ENCODE assay signal across 25 cellular contexts in the genomic region with DNA sequence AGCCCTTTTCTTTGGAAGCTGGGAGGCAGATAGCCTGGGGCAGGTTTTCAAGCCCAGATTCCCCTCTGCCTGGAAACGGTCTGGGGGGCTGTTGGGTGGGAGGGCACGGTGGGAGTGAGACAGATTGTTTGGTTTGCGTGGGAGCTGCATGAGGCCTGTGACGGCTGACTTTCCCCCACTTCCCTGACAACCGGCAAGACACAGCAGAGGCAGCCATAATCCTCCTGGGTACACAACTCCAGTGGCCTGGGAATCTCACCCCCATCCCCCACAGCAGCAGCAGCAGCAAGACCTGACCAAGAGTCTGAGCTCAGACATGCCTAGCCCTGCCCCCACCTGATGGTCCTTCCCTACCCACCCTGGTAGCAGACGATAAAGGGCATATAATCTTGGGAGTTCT. TPM values are rescaled to one million over a fixed set of nuclear protein-coding genes. Genes with fewer than 3 reads are reported as not detected.
A peak's percentile ranks its signal among the peaks of the same experiment; 100 is the strongest.
DNase-seq lines count a peak whose midpoint lies in the region; ATAC-seq, FAIRE-seq and TF ChIP-seq lines count a peak whose summit lies in the region.
"Had no signal": no experiment of that assay in that cellular context is flagged by ENCODE, and none has a peak within 500 bp of the region (broad histone marks: within the 10 kb centered on the region; RNA-seq: fewer than 3 reads in every experiment).

No MANE protein-coding gene starts in this region.

- H3K36me3 Mint-ChIP-seq in neural progenitor cell, result no peaks in the 10 kb centered on the region
- H3K36me3 Mint-ChIP-seq: CD4-positive, alpha-beta memory T cell had no signal

- TF ChIP-seq RAD21 in SK-N-SH (IDR thresholded peaks at IDR 0.05; ENCODE audit: low read length), result no peak

- DNase-seq in Right ventricle myocardium superior (no peak), left ventricle myocardium inferior (no peak), left kidney (ENCODE audit: low read depth, low spot score) (peak; percentile 44), neural progenitor cell (ENCODE audit: low spot score) (no peak), urothelium cell line (ENCODE audit: low spot score) (no peak), cerebellar nuclear complex (lab: John Stamatoyannopoulos, UW) (no peak), CD1c-positive myeloid dendritic cell (ENCODE audit: extremely low spot score) (no peak), SK-N-SH (no peak)
- DNase-seq: AML-193; CD4-positive, alpha-beta memory T cell; DMS153; DMS79 treated with DMSO at 0.1 percent for 48 hours; GM23248; HFFc6; IMR-90 had no signal

- no peak for TF ChIP-seq EP300 in SK-N-SH (IDR thresholded peaks at IDR 0.05; ENCODE audit: borderline replicate concordance in 1 of 2, low read depth in 1 of 2, low read length in 1 of 2)

- FAIRE-seq in urothelium cell line (lab: Jason Lieb, UNC), result peak; percentile 68
- FAIRE-seq: A549, GM12891, H54 had no signal

- H3K4me3 Mint-ChIP-seq in neural progenitor cell, result no peak overlapping the region
- H3K4me3 Mint-ChIP-seq: CD4-positive, alpha-beta memory T cell; HFFc6 had no signal

- H3F3A ChIP-seq in neural progenitor cell (ENCODE audit: low read depth) (no peaks in the 10 kb centered on the region), SK-N-SH (replicated peaks; ENCODE audit: insufficient read depth) (no peaks in the 10 kb centered on the region)

- peak overlapping the region; percentile 86 for H2AFZ ChIP-seq in neural progenitor cell (replicated peaks)
- no peak overlapping the region for H2AFZ ChIP-seq in SK-N-SH (ENCODE audit: low read depth)
- H2AFZ ChIP-seq: GM23248 had no signal

- H3K27ac ChIP-seq in left ventricle myocardium inferior (replicated peaks), result no peak overlapping the region
- H3K27ac ChIP-seq in neural progenitor cell, result no peak overlapping the region
- no peak overlapping the region for H3K27ac ChIP-seq in SK-N-SH (ENCODE audit: low read depth in 2 of 2, low read length in 1 of 2)
- H3K27ac ChIP-seq: 22Rv1, A549, C4-2B, GM23248, HL-60 had no signal

- TF ChIP-seq CTCF in left ventricle myocardium inferior (IDR thresholded peaks at IDR 0.05; ENCODE audit: borderline replicate concordance), result no peak
- TF ChIP-seq CTCF in neural progenitor cell (IDR thresholded peaks at IDR 0.05), result no peak
- no peak for TF ChIP-seq CTCF in SK-N-SH (IDR thresholded peaks at IDR 0.05)

- H3K79me2 ChIP-seq in neural progenitor cell (ENCODE audit: low read depth) (no peaks in the 10 kb centered on the region), SK-N-SH (ENCODE audit: insufficient read depth) (no peaks in the 10 kb centered on the region)

- H3K4me2 ChIP-seq in neural progenitor cell, result no peak overlapping the region
- H3K4me2 ChIP-seq in SK-N-SH, result no peak overlapping the region
- H3K4me2 ChIP-seq: A549 had no signal

- H3K4me3 ChIP-seq in left ventricle myocardium inferior (no peak overlapping the region), neural progenitor cell (no peak overlapping the region), SK-N-SH (ENCODE audit: low read depth in 2 of 2, low read length in 1 of 2) (no peak overlapping the region)
- H3K4me3 ChIP-seq: A549, GM23248 had no signal

- no peak overlapping the region for H3K9ac ChIP-seq in neural progenitor cell
- no peak overlapping the region for H3K9ac ChIP-seq in SK-N-SH
- H3K9ac ChIP-seq: GM23248 had no signal

- H4K20me1 ChIP-seq in neural progenitor cell (ENCODE audit: low read depth), result no peaks in the 10 kb centered on the region
- no peaks in the 10 kb centered on the region for H4K20me1 ChIP-seq in SK-N-SH (ENCODE audit: insufficient read depth)

- WGBS in SK-N-SH (ENCODE audit: low lambda C conversion rate), result 33% methylated on average over 1 of the region's 6 CpGs

- H3K27me3 Mint-ChIP-seq in neural progenitor cell (ENCODE audit: insufficient read depth, low read depth), result peaks cover 3% of the 10 kb centered on the region

- no peaks in the 10 kb centered on the region for H3K9me2 ChIP-seq in SK-N-SH

- POLR2A ChIA-PET in SK-N-SH (lab: Yijun Ruan, JAX), result no interaction called here

- H3K9me3 ChIP-seq in left ventricle myocardium inferior (replicated peaks), result peaks cover 13% of the 10 kb centered on the region
- H3K9me3 ChIP-seq in neural progenitor cell (ENCODE audit: low read depth), result peaks cover 4% of the 10 kb centered on the region
- H3K9me3 ChIP-seq in SK-N-SH, result no peaks in the 10 kb centered on the region
- H3K9me3 ChIP-seq: A549 had no signal

- H3K27me3 ChIP-seq in left ventricle myocardium inferior (ENCODE audit: low read depth) (no peaks in the 10 kb centered on the region), neural progenitor cell (no peaks in the 10 kb centered on the region), SK-N-SH (ENCODE audit: insufficient read depth) (no peaks in the 10 kb centered on the region)

- CTCF ChIA-PET in SK-N-SH (lab: Yijun Ruan, JAX), result interaction anchor here (0.8 to 1.1 kb wide), 3 partner anchors 10 to 26 kb away, joined by 3 read pairs; no protein-coding TSS in a partner anchor

- peaks cover 6% of the 10 kb centered on the region for H3K9me3 Mint-ChIP-seq in neural progenitor cell
- H3K9me3 Mint-ChIP-seq: CD4-positive, alpha-beta memory T cell; HFFc6 had no signal

- no peaks in the 10 kb centered on the region for H3K36me3 ChIP-seq in left ventricle myocardium inferior
- no peaks in the 10 kb centered on the region for H3K36me3 ChIP-seq in neural progenitor cell
- H3K36me3 ChIP-seq in SK-N-SH (replicated peaks in 1 of 2; ENCODE audit: control insufficient read depth in 1 of 2, insufficient read depth in 2 of 2, low read length in 1 of 2), result no peaks in the 10 kb centered on the region

- intact Hi-C loops in Right ventricle myocardium superior (cut with DNase I), result no loop called here
- intact Hi-C loops in left ventricle myocardium inferior (cut with micrococcal nuclease), result no loop called here

- H3K27ac Mint-ChIP-seq in neural progenitor cell, result peak overlapping the region; percentile 27
- H3K27ac Mint-ChIP-seq: CD4-positive, alpha-beta memory T cell; HFFc6 had no signal

- peaks cover 5% of the 10 kb centered on the region for H3K4me1 ChIP-seq in left ventricle myocardium inferior
- peaks cover 9% of the 10 kb centered on the region for H3K4me1 ChIP-seq in neural progenitor cell
- no peaks in the 10 kb centered on the region for H3K4me1 ChIP-seq in SK-N-SH (ENCODE audit: control insufficient read depth in 1 of 2, insufficient read depth in 2 of 2, low read depth in 1 of 2, low read length in 1 of 2)
- H3K4me1 ChIP-seq: A549 had no signal

- peak; percentile 15 for ATAC-seq in Right ventricle myocardium superior (ENCODE audit: poor library complexity)
- ATAC-seq: A549, HCT116 had no signal

- peaks cover 16% of the 10 kb centered on the region for H3K4me1 Mint-ChIP-seq in neural progenitor cell

TF ChIP-seq in SK-N-SH, 30 proteins besides CTCF, POLR2A, EP300 and RAD21:
- TF ChIP-seq GATA2 (CRISPR knock-in tag; IDR thresholded peaks at IDR 0.05) (no peak), RFX5 (IDR thresholded peaks at IDR 0.05; ENCODE audit: low read length) (no peak), FOXM1 (IDR thresholded peaks at IDR 0.05; ENCODE audit: low read depth) (no peak), JUND (IDR thresholded peaks at IDR 0.05) (no peak), TEAD4 (IDR thresholded peaks at IDR 0.05; ENCODE audit: borderline replicate concordance, insufficient read depth) (no peak), TAF1 (IDR thresholded peaks at IDR 0.05; ENCODE audit: borderline replicate concordance, low read depth, low read length) (no peak), SMC3 (IDR thresholded peaks at IDR 0.05; ENCODE audit: low read depth, low read length) (no peak), MEF2A (IDR thresholded peaks at IDR 0.05; ENCODE audit: borderline replicate concordance, low read depth) (no peak), POLR2AphosphoS5 (IDR thresholded peaks at IDR 0.05; ENCODE audit: low read depth, low read length) (no peak), FOXJ3 (CRISPR knock-in tag; IDR thresholded peaks at IDR 0.05) (no peak), TCF12 (IDR thresholded peaks at IDR 0.05) (no peak)
- TF ChIP-seq, protein P1, sequence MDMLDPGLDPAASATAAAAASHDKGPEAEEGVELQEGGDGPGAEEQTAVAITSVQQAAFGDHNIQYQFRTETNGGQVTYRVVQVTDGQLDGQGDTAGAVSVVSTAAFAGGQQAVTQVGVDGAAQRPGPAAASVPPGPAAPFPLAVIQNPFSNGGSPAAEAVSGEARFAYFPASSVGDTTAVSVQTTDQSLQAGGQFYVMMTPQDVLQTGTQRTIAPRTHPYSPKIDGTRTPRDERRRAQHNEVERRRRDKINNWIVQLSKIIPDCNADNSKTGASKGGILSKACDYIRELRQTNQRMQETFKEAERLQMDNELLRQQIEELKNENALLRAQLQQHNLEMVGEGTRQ (IDR thresholded peaks at IDR 0.05; ENCODE audit: borderline replicate concordance, low read depth, low read length), result no peak
TF ChIP-seq in SK-N-SH: peak in this region for 0.

RNA-seq across cellular contexts. Expression of a gene that starts 16.6 kb away (rescaled TPM):
- total RNA-seq in Right ventricle myocardium superior (not detected), left ventricle myocardium inferior (not detected), neural progenitor cell (ENCODE audit: low replicate concordance) (not detected in 2 replicates)
- polyA plus RNA-seq in SK-N-SH (2012; rRNA removed), result not detected in 2 replicates
- polyA plus RNA-seq in SK-N-SH (2012; cell fraction: cytosol; rRNA removed), result not detected in 2 replicates
- polyA plus RNA-seq in SK-N-SH (2012; cell fraction: nucleus; rRNA removed), result not detected in 2 replicates
- total RNA-seq: CD4-positive, alpha-beta memory T cell; G401; GM23248; HFFc6; HT1080; IMR-90 had no signal
- polyA plus RNA-seq: A549; BJ; CD4-positive, alpha-beta memory T cell; GM23248; IMR-90 had no signal
